13 cellular contexts compared by ENCODE assay signal in genomic region chr6:34240329-34241248, GRCh38. TPM values are rescaled to one million over a fixed set of nuclear protein-coding genes. Genes with fewer than 3 reads are reported as not detected.
A peak's percentile ranks its signal among the peaks of the same experiment; 100 is the strongest.
DNase-seq lines count a peak whose midpoint lies in the region; TF ChIP-seq lines count a peak whose summit lies in the region.
"Had no signal": no experiment of that assay in that cellular context is flagged by ENCODE, and none has a peak within 500 bp of the region (broad histone marks: within the 10 kb centered on the region; RNA-seq: fewer than 3 reads in every experiment).

No MANE protein-coding gene starts in this region.

- intact Hi-C loops in spleen (cut with DNase I; ENCODE audit: low total_unique reads) = no loop called here

- H3K4me3 ChIP-seq in SU-DHL-6 (ENCODE audit: insufficient read depth, low read length, poor library complexity, severe bottlenecking) = no peak overlapping the region
- no peak overlapping the region for H3K4me3 ChIP-seq in spleen

- no peak overlapping the region for H2AFZ ChIP-seq in SU-DHL-6 (ENCODE audit: low read depth, low read length, severe bottlenecking)
- H2AFZ ChIP-seq: parathyroid adenoma had no signal

- H3K36me3 ChIP-seq in SU-DHL-6 (ENCODE audit: low read length) (peaks cover 28% of the 10 kb centered on the region), spleen (peaks cover 0 to 56% (median 25%) of the 10 kb centered on the region in 6 donors)

- H4K20me1 ChIP-seq in SU-DHL-6 (ENCODE audit: low read depth, low read length) = peaks cover 25% of the 10 kb centered on the region

- H3K27ac ChIP-seq in SU-DHL-6 (ENCODE audit: low read depth, low read length) = no peak overlapping the region
- H3K27ac ChIP-seq in spleen = peak overlapping the region in 1 of 8 donors; percentile 30
- H3K27ac ChIP-seq: parathyroid adenoma had no signal

- H3F3A ChIP-seq in SU-DHL-6 (ENCODE audit: insufficient read depth) = peaks cover 65% of the 10 kb centered on the region

- no peaks in the 10 kb centered on the region for H3K27me3 Mint-ChIP-seq in activated T-cell treated with anti-CD3 and anti-CD28 coated beads, Interleukin-2, amount 50 U/mL, for 24 hours

- peak overlapping the region; percentile 94 for H3K4me3 Mint-ChIP-seq in activated T-cell treated with anti-CD3 and anti-CD28 coated beads, Interleukin-2, amount 50 U/mL, for 24 hours
- H3K4me3 Mint-ChIP-seq: immature natural killer cell had no signal

- peaks cover 77% of the 10 kb centered on the region for H3K4me1 Mint-ChIP-seq in activated T-cell treated with anti-CD3 and anti-CD28 coated beads, Interleukin-2, amount 50 U/mL, for 24 hours (ENCODE audit: low read depth)

- WGBS in spleen, 5 donors = 91 to 95% (median 94%) methylated on average over 20 to 22 of the region's 22 CpGs

- H3K9me2 ChIP-seq in SU-DHL-6 (replicated peaks; ENCODE audit: insufficient read depth, low read length) = no peaks in the 10 kb centered on the region

- H3K27me3 ChIP-seq in SU-DHL-6 (ENCODE audit: low read length) (no peaks in the 10 kb centered on the region), spleen (replicated peaks in 1 of 7) (no peaks in the 10 kb centered on the region)

- H3K9ac ChIP-seq in SU-DHL-6 (ENCODE audit: low read length) = peak overlapping the region; percentile 100; the same call in 1 of the 2 replicates
- H3K9ac ChIP-seq: parathyroid adenoma had no signal

- peaks cover 14 to 75% (median 48%) of the 10 kb centered on the region in 6 donors for H3K4me1 ChIP-seq in spleen
- H3K4me1 ChIP-seq: parathyroid adenoma had no signal

- TF ChIP-seq POLR2A in erythroblast (IDR thresholded peaks at IDR 0.05; ENCODE audit: low read length) (no peak), spleen (IDR thresholded peaks at IDR 0.05) (no peak)

- H3K79me2 ChIP-seq in SU-DHL-6 (ENCODE audit: insufficient read depth, low read length) = peaks cover 54% of the 10 kb centered on the region
- H3K79me2 ChIP-seq: parathyroid adenoma had no signal

- TF ChIP-seq CTCF in SU-DHL-6 (IDR thresholded peaks at IDR 0.05; ENCODE audit: insufficient read depth, low read length, poor library complexity, severe bottlenecking) (no peak), spleen (IDR thresholded peaks at IDR 0.05 in 8 of 11, conservative IDR thresholded peaks at IDR 0.05 in 3 of 11) (no peak)

- H3K36me3 Mint-ChIP-seq in activated T-cell treated with anti-CD3 and anti-CD28 coated beads, Interleukin-2, amount 50 U/mL, for 24 hours (ENCODE audit: low read depth) = peaks cover 76% of the 10 kb centered on the region

- H3K9me3 ChIP-seq in SU-DHL-6 (ENCODE audit: insufficient read depth, low read length) (no peaks in the 10 kb centered on the region), spleen (no peaks in the 10 kb centered on the region)

- DNase-seq in activated T-cell treated with anti-CD3 and anti-CD28 coated beads, Interleukin-2, amount 50 U/mL, for 24 hours = peak; percentile 30
- no peak for DNase-seq in activated T-cell treated with anti-CD3 and anti-CD28 coated beads, Interleukin-2, amount 50 U/mL, for 1 hour
- DNase-seq in erythroblast (lab: John Stamatoyannopoulos, UW) = peak; percentile 22 to 37
- peak; percentile 72 for DNase-seq in spleen
- DNase-seq in NCI-H446 treated with DMSO at 0.1 percent for 48 hours (lab: John Stamatoyannopoulos, UW) = no peak
- DNase-seq in DMS79 treated with DMSO at 0.1 percent for 48 hours (lab: John Stamatoyannopoulos, UW) = no peak
- DNase-seq in C1 segment of cervical spinal cord (lab: John Stamatoyannopoulos, UW) = no peak
- DNase-seq: AML-193, immature natural killer cell, NCI-H1436 treated with DMSO at 0.1 percent for 48 hours, Right ventricle myocardium superior had no signal

- no peaks in the 10 kb centered on the region for H3K9me3 Mint-ChIP-seq in activated T-cell treated with anti-CD3 and anti-CD28 coated beads, Interleukin-2, amount 50 U/mL, for 24 hours
- H3K9me3 Mint-ChIP-seq: immature natural killer cell had no signal

- H3K27ac Mint-ChIP-seq in activated T-cell treated with anti-CD3 and anti-CD28 coated beads, Interleukin-2, amount 50 U/mL, for 24 hours = peak overlapping the region; percentile 96

- no peak overlapping the region for H3K4me2 ChIP-seq in SU-DHL-6 (ENCODE audit: low read depth, low read length, poor library complexity, severe bottlenecking)

RNA-seq across cellular contexts. Expression of gene HMGA1, which starts 3.9 kb away (rescaled TPM):
- 100 to 1,000 TPM in 2 of 7 donors, 10 to 100 TPM in 5; 49.9 to 112 (median 73.5) TPM for total RNA-seq in spleen
- polyA plus RNA-seq in spleen = 100 to 1,000 TPM in 2 of 3 donors, 10 to 100 TPM in 1; 63.7 to 129 (median 109) TPM

RNA-seq across cellular contexts. Expression of gene SMIM29, which starts 8.2 kb away (rescaled TPM):
- 10 to 100 TPM; 24.7 to 40.7 (median 33.9) TPM for total RNA-seq in spleen
- 10 to 100 TPM; 69.0 to 73.7 (median 71.5) TPM for polyA plus RNA-seq in spleen

Comparison
In these comparisons a context has a peak if more than half of its experiments do, and no peak if none do; other contexts are left out.
1. DNase-seq: peak in activated T-cell treated with anti-CD3 and anti-CD28 coated beads, Interleukin-2, amount 50 U/mL, for 24 hours (single experiment), erythroblast (2 of 2) and spleen (single experiment); none in activated T-cell treated with anti-CD3 and anti-CD28 coated beads, Interleukin-2, amount 50 U/mL, for 1 hour (single experiment), NCI-H446 treated with DMSO at 0.1 percent for 48 hours (single experiment), DMS79 treated with DMSO at 0.1 percent for 48 hours (single experiment) and C1 segment of cervical spinal cord (0 of 14).